ENCODE assay signal across 8 cellular contexts in the genomic region with DNA sequence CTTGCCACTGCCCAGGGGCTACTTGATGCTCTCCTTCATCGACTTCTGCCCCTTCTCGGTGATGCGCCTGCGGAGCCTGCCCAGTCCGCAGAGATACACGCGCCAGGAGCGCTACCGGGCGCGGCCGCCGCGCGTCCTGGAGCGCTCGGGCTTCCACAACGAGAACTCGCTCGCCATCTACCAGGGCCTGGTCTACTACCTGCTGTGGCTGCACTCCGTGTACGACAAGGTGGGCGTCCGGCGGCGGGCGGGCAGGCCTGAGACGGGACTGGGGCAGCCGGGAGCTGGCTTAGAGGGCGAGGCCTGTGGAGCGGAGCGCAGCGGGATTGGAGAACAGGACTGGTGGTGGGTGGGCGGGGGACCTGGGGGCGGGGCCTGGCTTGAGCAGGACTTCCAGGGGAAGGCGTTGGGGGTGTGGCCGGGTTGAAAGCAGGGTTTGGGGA. TPM values are rescaled to one million over a fixed set of nuclear protein-coding genes. Genes with fewer than 3 reads are reported as not detected.
DNase-seq lines count a peak whose midpoint lies in the region; ATAC-seq and TF ChIP-seq lines count a peak whose summit lies in the region.

No MANE protein-coding gene starts in this region.

- DNase-seq in AG04450 (ENCODE audit: low read depth, low spot score) (no peak), GM19238 (ENCODE audit: insufficient read length, low spot score) (peak; percentile 63), NCI-H1105 (lab: John Stamatoyannopoulos, UW) (peak; percentile 89), T-helper 22 cell (ENCODE audit: low read depth) (peak; percentile 63), astrocyte of the cerebellum (ENCODE audit: low read depth) (no peak), hypothalamus (lab: John Stamatoyannopoulos, UW) (peak in 41 of 51 donors; percentile 7 to 72 (median 32)), retina (peak; percentile 89)

- H3K9me3 ChIP-seq in AG04450 (ENCODE audit: control insufficient read depth, insufficient read depth, low read length) = no peaks in the 10 kb centered on the region; the same call in 1 of the 2 replicates

- peak overlapping the region; percentile 69 for H3K4me3 ChIP-seq in AG04450 (ENCODE audit: low read depth, low read length)
- H3K4me3 ChIP-seq in astrocyte of the cerebellum (ENCODE audit: low read depth, low read length) = peak overlapping the region; percentile 55

- ATAC-seq in HG03469 (IDR thresholded peaks at IDR 0.05; ENCODE audit: unreplicated experiment) = no peak

- CTCF ChIA-PET in AG04450 (lab: Charles Lee) = interaction anchor here (0.6 kb wide), 1 partner anchor 68 kb away, joined by 3 read pairs; no protein-coding TSS in a partner anchor

- POLR2A ChIA-PET in AG04450 (lab: Yijun Ruan, JAX) = interaction anchor here (1.2 kb wide), 1 partner anchor 13 kb away, joined by 5 read pairs; a partner anchor contains a TSS

- no peak overlapping the region for H3K27ac ChIP-seq in AG04450 (ENCODE audit: low read depth, low read length)

- TF ChIP-seq CTCF in AG04450 (IDR thresholded peaks at IDR 0.05; ENCODE audit: low read depth, low read length) (0 out of 2 replicates have a peak, but pooled peaks have one; percentile 19), astrocyte of the cerebellum (IDR thresholded peaks at IDR 0.05; ENCODE audit: low read depth, low read length, missing control alignments) (no peak)

- in situ Hi-C loops in astrocyte of the cerebellum (cut with HindIII; ENCODE audit: low sequenced_read_pairs) = no loop called here

- peaks cover 33% of the 10 kb centered on the region for H3K27me3 ChIP-seq in AG04450 (ENCODE audit: control insufficient read depth, insufficient read depth, low read length)

RNA-seq across cellular contexts. Expression of a gene that starts 12.7 kb away (rescaled TPM):
- polyA plus RNA-seq in AG04450 (2011; rRNA removed) = 287 and 328 TPM in 2 replicates
- polyA minus RNA-seq in AG04450 (2011; rRNA and poly(A)+ RNA removed) = 184 and 269 TPM in 2 replicates

RNA-seq across cellular contexts. Expression of a gene that starts 26.0 kb away (rescaled TPM):
- polyA plus RNA-seq in AG04450 (2011; rRNA removed) = 0.10 and 0.30 TPM in 2 replicates
- polyA minus RNA-seq in AG04450 (2011; rRNA and poly(A)+ RNA removed) = 0.32 and 0.43 TPM in 2 replicates

RNA-seq across cellular contexts. Expression of a gene that starts 26.2 kb away (rescaled TPM):
- polyA plus RNA-seq in AG04450 (2011; rRNA removed) = 0.15 and 0.27 TPM in 2 replicates
- polyA minus RNA-seq in AG04450 (2011; rRNA and poly(A)+ RNA removed) = 0.17 TPM in 1 of 2 replicates, not detected in the other

RNA-seq across cellular contexts. Expression of a gene that starts 26.8 kb away (rescaled TPM):
- polyA plus RNA-seq in AG04450 (2011; rRNA removed) = 2.5 and 3.6 TPM in 2 replicates
- 5.0 and 8.6 TPM in 2 replicates for polyA minus RNA-seq in AG04450 (2011; rRNA and poly(A)+ RNA removed)

RNA-seq across cellular contexts. Expression of a gene that starts 41.2 kb away (rescaled TPM):
- polyA plus RNA-seq in AG04450 (2011; rRNA removed) = 5.0 and 7.9 TPM in 2 replicates
- polyA minus RNA-seq in AG04450 (2011; rRNA and poly(A)+ RNA removed) = 4.0 and 5.4 TPM in 2 replicates

Comparison
In these comparisons a context has a peak if more than half of its experiments do, and no peak if none do; other contexts are left out.
1. DNase-seq: peak in GM19238 (single experiment), NCI-H1105 (single experiment), T-helper 22 cell (single experiment), hypothalamus (41 of 51) and retina (single experiment); none in AG04450 (single experiment) and astrocyte of the cerebellum (single experiment).